19 cellular contexts compared by ENCODE assay signal in the genomic region with DNA sequence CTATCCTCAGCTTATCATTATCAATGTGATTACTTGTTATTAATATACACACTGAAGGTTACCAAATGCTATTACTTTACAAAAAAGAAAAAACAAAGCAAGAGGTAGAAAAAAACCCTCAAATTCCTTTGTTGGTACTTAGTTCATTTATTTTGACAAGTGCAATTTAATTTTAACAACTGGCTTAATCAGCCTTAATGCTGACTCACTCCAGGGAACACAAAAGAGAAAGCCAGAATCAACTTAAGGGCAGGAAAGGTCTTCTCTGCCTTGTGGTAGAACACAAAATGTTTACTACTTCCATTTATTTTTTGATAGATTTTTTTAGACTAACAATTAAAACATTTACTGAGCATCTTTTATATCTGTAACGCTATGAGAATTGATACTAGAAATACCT.
DNase-seq lines count a peak whose midpoint lies in the region; ATAC-seq, FAIRE-seq and TF ChIP-seq lines count a peak whose summit lies in the region.
"Had no signal": no experiment of that assay in that cellular context is flagged by ENCODE, and none has a peak within 500 bp of the region (broad histone marks: within the 10 kb centered on the region; RNA-seq: fewer than 3 reads in every experiment).

No MANE protein-coding gene starts in this region.

- H3K27me3 ChIP-seq in astrocyte (ENCODE audit: insufficient read depth, low read length), result no peaks in the 10 kb centered on the region
- H3K27me3 ChIP-seq in bronchial epithelial cell (ENCODE audit: control insufficient read depth, insufficient read depth, low read length), result no peaks in the 10 kb centered on the region
- no peaks in the 10 kb centered on the region for H3K27me3 ChIP-seq in kidney epithelial cell (ENCODE audit: control insufficient read depth, insufficient read depth, low read length)
- H3K27me3 ChIP-seq in tibial artery, result no peaks in the 10 kb centered on the region

- no peaks in the 10 kb centered on the region for H3K9me3 Mint-ChIP-seq in astrocyte (ENCODE audit: unreplicated experiment)
- H3K9me3 Mint-ChIP-seq: H9 had no signal

- peaks cover 2% of the 10 kb centered on the region for H3K27me3 Mint-ChIP-seq in astrocyte (ENCODE audit: low read depth, unreplicated experiment)
- H3K27me3 Mint-ChIP-seq: CD4-positive, alpha-beta T cell had no signal

- ATAC-seq in SK-N-SH treated with all-trans-retinoic acid at 6 μM for 48 hours, result no peak

- H3K4me1 ChIP-seq in astrocyte (ENCODE audit: insufficient read depth, low read length), result no peaks in the 10 kb centered on the region
- no peaks in the 10 kb centered on the region for H3K4me1 ChIP-seq in tibial artery
- H3K4me1 ChIP-seq: Caco-2 had no signal

- no peak overlapping the region for H3K4me2 ChIP-seq in astrocyte (ENCODE audit: low read length)

- no peaks in the 10 kb centered on the region for H3K36me3 Mint-ChIP-seq in astrocyte (ENCODE audit: low read depth, unreplicated experiment)

- H3K9ac ChIP-seq in astrocyte (ENCODE audit: low read length), result no peak overlapping the region

- no peaks in the 10 kb centered on the region for H3K79me2 ChIP-seq in astrocyte (ENCODE audit: insufficient read depth, low read length)

- H3K9me3 ChIP-seq in astrocyte (ENCODE audit: insufficient read depth, low read depth, low read length), result no peaks in the 10 kb centered on the region
- no peaks in the 10 kb centered on the region for H3K9me3 ChIP-seq in tibial artery

- peaks cover 2% of the 10 kb centered on the region for H3K4me1 Mint-ChIP-seq in astrocyte (ENCODE audit: low read depth, unreplicated experiment)

- H3K27ac ChIP-seq in astrocyte (ENCODE audit: low read depth, low read length), result no peak overlapping the region
- H3K27ac ChIP-seq in tibial artery, result no peak overlapping the region
- H3K27ac ChIP-seq: C4-2B had no signal

- TF ChIP-seq CTCF in astrocyte (IDR thresholded peaks at IDR 0.05; ENCODE audit: insufficient read depth, low read depth, low read length) (no peak), bronchial epithelial cell (IDR thresholded peaks at IDR 0.05; ENCODE audit: insufficient read depth, low read length, severe bottlenecking) (no peak), kidney epithelial cell (IDR thresholded peaks at IDR 0.05; ENCODE audit: insufficient read depth, low read length, poor library complexity, severe bottlenecking) (no peak), retinal pigment epithelial cell (conservative IDR thresholded peaks at IDR 0.05; ENCODE audit: low read depth, low read length) (no peak), tibial artery (IDR thresholded peaks at IDR 0.05) (no peak)

- DNase-seq in astrocyte (ENCODE audit: low read depth) (peak; percentile 30), bronchial epithelial cell (ENCODE audit: low read depth) (peak; percentile 1), kidney epithelial cell (ENCODE audit: low read depth) (peak; percentile 1), retinal pigment epithelial cell (ENCODE audit: low read depth) (peak; percentile 64), AML-193 (lab: John Stamatoyannopoulos, UW) (no peak), SW 1271 (lab: John Stamatoyannopoulos, UW) (no peak), tibial artery (no peak)
- DNase-seq: ACHN; Caco-2; CD4-positive, alpha-beta T cell; H9 had no signal

- no peak overlapping the region for H3K4me3 Mint-ChIP-seq in astrocyte (ENCODE audit: unreplicated experiment)
- H3K4me3 Mint-ChIP-seq: CD4-positive, alpha-beta T cell; H9 had no signal

- H2AFZ ChIP-seq in astrocyte (ENCODE audit: low read depth, low read length), result no peak overlapping the region

- H3K36me3 ChIP-seq in astrocyte (ENCODE audit: insufficient read depth, low read length), result no peaks in the 10 kb centered on the region
- no peaks in the 10 kb centered on the region for H3K36me3 ChIP-seq in bronchial epithelial cell (ENCODE audit: control insufficient read depth, insufficient read depth, low read length)
- no peaks in the 10 kb centered on the region for H3K36me3 ChIP-seq in kidney epithelial cell (ENCODE audit: control insufficient read depth, insufficient read depth, low read length)
- H3K36me3 ChIP-seq in tibial artery, result no peaks in the 10 kb centered on the region

- no peaks in the 10 kb centered on the region for H4K20me1 ChIP-seq in astrocyte (ENCODE audit: insufficient read depth, low read length)

- H3K4me3 ChIP-seq in astrocyte (ENCODE audit: insufficient read depth, low read depth, low read length) (no peak overlapping the region), bronchial epithelial cell (ENCODE audit: low read depth, low read length) (no peak overlapping the region), kidney epithelial cell (ENCODE audit: low read depth, low read length) (no peak overlapping the region), retinal pigment epithelial cell (ENCODE audit: low read length) (no peak overlapping the region), tibial artery (no peak overlapping the region)

- H3K27ac Mint-ChIP-seq in astrocyte (ENCODE audit: unreplicated experiment), result no peak overlapping the region
- H3K27ac Mint-ChIP-seq: CD4-positive, alpha-beta T cell; H9 had no signal

- intact Hi-C loops in tibial artery (cut with DNase I; ENCODE audit: low total_unique reads), result no loop called here

- FAIRE-seq in astrocyte (lab: Jason Lieb, UNC), result no peak
- no peak for FAIRE-seq in bronchial epithelial cell (lab: Jason Lieb, UNC)
- FAIRE-seq: A204.1, D721Med, G401.6, GM12891, GM19239, H1 had no signal

TF ChIP-seq in SK-N-SH treated with all-trans-retinoic acid at 6 μM for 48 hours, 23 proteins besides CTCF, POLR2A, EP300 and RAD21:
- TF ChIP-seq ZNF565 (CRISPR knock-in tag; conservative IDR thresholded peaks at IDR 0.05; ENCODE audit: low read depth) (no peak), PPARA (CRISPR knock-in tag; IDR thresholded peaks at IDR 0.05; ENCODE audit: borderline replicate concordance) (no peak), ISL1 (CRISPR knock-in tag; IDR thresholded peaks at IDR 0.05) (no peak), ZFP3 (CRISPR knock-in tag; IDR thresholded peaks at IDR 0.05) (no peak), GLIS3 (CRISPR knock-in tag; IDR thresholded peaks at IDR 0.05) (no peak), ESRRG (CRISPR knock-in tag; IDR thresholded peaks at IDR 0.05) (no peak), ARNTL (CRISPR knock-in tag; IDR thresholded peaks at IDR 0.05; ENCODE audit: borderline replicate concordance, low read depth) (no peak), CSRNP3 (CRISPR knock-in tag; IDR thresholded peaks at IDR 0.05) (no peak), SNAI2 (CRISPR knock-in tag; IDR thresholded peaks at IDR 0.05) (no peak), ZNF8 (CRISPR knock-in tag; IDR thresholded peaks at IDR 0.05) (no peak), ZFP30 (CRISPR knock-in tag; IDR thresholded peaks at IDR 0.05) (no peak), POU6F1 (CRISPR knock-in tag; IDR thresholded peaks at IDR 0.05; ENCODE audit: borderline replicate concordance, low read depth) (no peak), TOX (CRISPR knock-in tag; IDR thresholded peaks at IDR 0.05; ENCODE audit: borderline replicate concordance) (no peak), RARB (CRISPR knock-in tag; IDR thresholded peaks at IDR 0.05) (no peak), TCF4 (CRISPR knock-in tag; IDR thresholded peaks at IDR 0.05; ENCODE audit: borderline replicate concordance) (no peak), ZNF70 (CRISPR knock-in tag; IDR thresholded peaks at IDR 0.05) (no peak), ZC3H10 (CRISPR knock-in tag; IDR thresholded peaks at IDR 0.05) (no peak), CSDC2 (CRISPR knock-in tag; IDR thresholded peaks at IDR 0.05) (no peak)
- TF ChIP-seq, protein P1, sequence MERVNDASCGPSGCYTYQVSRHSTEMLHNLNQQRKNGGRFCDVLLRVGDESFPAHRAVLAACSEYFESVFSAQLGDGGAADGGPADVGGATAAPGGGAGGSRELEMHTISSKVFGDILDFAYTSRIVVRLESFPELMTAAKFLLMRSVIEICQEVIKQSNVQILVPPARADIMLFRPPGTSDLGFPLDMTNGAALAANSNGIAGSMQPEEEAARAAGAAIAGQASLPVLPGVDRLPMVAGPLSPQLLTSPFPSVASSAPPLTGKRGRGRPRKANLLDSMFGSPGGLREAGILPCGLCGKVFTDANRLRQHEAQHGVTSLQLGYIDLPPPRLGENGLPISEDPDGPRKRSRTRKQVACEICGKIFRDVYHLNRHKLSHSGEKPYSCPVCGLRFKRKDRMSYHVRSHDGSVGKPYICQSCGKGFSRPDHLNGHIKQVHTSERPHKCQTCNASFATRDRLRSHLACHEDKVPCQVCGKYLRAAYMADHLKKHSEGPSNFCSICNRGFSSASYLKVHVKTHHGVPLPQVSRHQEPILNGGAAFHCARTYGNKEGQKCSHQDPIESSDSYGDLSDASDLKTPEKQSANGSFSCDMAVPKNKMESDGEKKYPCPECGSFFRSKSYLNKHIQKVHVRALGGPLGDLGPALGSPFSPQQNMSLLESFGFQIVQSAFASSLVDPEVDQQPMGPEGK (CRISPR knock-in tag; IDR thresholded peaks at IDR 0.05; ENCODE audit: borderline replicate concordance), result no peak
TF ChIP-seq in SK-N-SH treated with all-trans-retinoic acid at 6 μM for 48 hours: peak in this region for 0.

Comparison
In these comparisons a context has a peak if more than half of its experiments do, and no peak if none do; other contexts are left out.
1. DNase-seq: peak in astrocyte (single experiment), bronchial epithelial cell (single experiment), kidney epithelial cell (single experiment) and retinal pigment epithelial cell (single experiment); none in AML-193 (0 of 2), SW 1271 (0 of 2) and tibial artery (0 of 2).